In genomic region chr17:82280537-82280936, GRCh38 we compare ENCODE assay signal across 15 cellular contexts. TPM values are rescaled to one million over a fixed set of nuclear protein-coding genes. Genes with fewer than 3 reads are reported as not detected.
A peak's percentile ranks its signal among the peaks of the same experiment; 100 is the strongest.
DNase-seq lines count a peak whose midpoint lies in the region; ATAC-seq and TF ChIP-seq lines count a peak whose summit lies in the region.
"Had no signal": no experiment of that assay in that cellular context is flagged by ENCODE, and none has a peak within 500 bp of the region (broad histone marks: within the 10 kb centered on the region; RNA-seq: fewer than 3 reads in every experiment).

No MANE protein-coding gene starts in this region.

- no peaks in the 10 kb centered on the region for H3K9me2 ChIP-seq in PC-9 (ENCODE audit: insufficient read depth)

- H4K8ac ChIP-seq in neuronal stem cell (ENCODE audit: low read depth, low read length) = no peak overlapping the region
- H4K8ac ChIP-seq in H9 (replicated peaks; ENCODE audit: insufficient read length, low read depth, low read length) = no peak overlapping the region

- no peak overlapping the region for H3K4me3 ChIP-seq in ACC112 (ENCODE audit: low read depth, low read length)
- no peak overlapping the region for H3K4me3 ChIP-seq in PC-9
- no peak overlapping the region for H3K4me3 ChIP-seq in neuronal stem cell (ENCODE audit: low read length in 2 of 2)
- H3K4me3 ChIP-seq: BLaER1 treated with 17β-estradiol and CSF1 and Interleukin-3, amounts not matched to agents 10 nM and 100 nM had no signal

- H3T11ph ChIP-seq in H9 (ENCODE audit: low read length) = no peak overlapping the region

- H3K36me3 ChIP-seq in ACC112 (ENCODE audit: insufficient read depth, low read length) = no peaks in the 10 kb centered on the region
- H3K36me3 ChIP-seq in PC-9 (ENCODE audit: low read depth) = no peaks in the 10 kb centered on the region
- H3K36me3 ChIP-seq in neuronal stem cell (replicated peaks in 1 of 2; ENCODE audit: control insufficient read depth in 2 of 2, insufficient read depth in 2 of 2, low read length in 2 of 2) = peaks cover 0 to 3% of the 10 kb centered on the region in 2 donors
- H3K36me3 ChIP-seq: BLaER1 treated with 17β-estradiol and CSF1 and Interleukin-3, amounts not matched to agents 10 nM and 100 nM had no signal

- POLR2A ChIA-PET in PC-9 (lab: Charles Lee; ENCODE audit: unreplicated experiment) = no interaction called here

- DNase-seq in PC-9 = no peak
- DNase-seq in effector memory CD8-positive, alpha-beta T cell = no peak
- DNase-seq in neuronal stem cell (ENCODE audit: low spot score) = no peak
- DNase-seq in substantia nigra (lab: John Stamatoyannopoulos, UW) = no peak
- no peak for DNase-seq in H9
- DNase-seq in activated T-cell treated with anti-CD3 and anti-CD28 coated beads, Interleukin-2, amount 50 U/mL, for 72 hours = no peak
- DNase-seq: CD8-positive, alpha-beta T cell; NCI-H1105 treated with DMSO at 0.1 percent for 48 hours; NCI-H1694; NCI-H2081 treated with DMSO at 0.1 percent for 48 hours; NCI-H446 treated with DMSO at 0.1 percent for 48 hours; SIG-M5 had no signal

- H3K14ac ChIP-seq in neuronal stem cell (ENCODE audit: low read length) (no peak overlapping the region), H9 (ENCODE audit: insufficient read depth, low read length) (no peak overlapping the region)

- no peak overlapping the region for H2BK120ac ChIP-seq in neuronal stem cell (ENCODE audit: low read depth, low read length)
- H2BK120ac ChIP-seq in H9 (ENCODE audit: low read depth, low read length, poor library complexity, severe bottlenecking) = no peak overlapping the region

- H3K56ac ChIP-seq in H9 (ENCODE audit: insufficient read length, low read depth, low read length) = no peak overlapping the region

- peak overlapping the region in 1 of 2 donors; percentile 44 for H3K27ac Mint-ChIP-seq in effector memory CD8-positive, alpha-beta T cell
- H3K27ac Mint-ChIP-seq in H9 = no peak overlapping the region
- H3K27ac Mint-ChIP-seq in activated T-cell treated with anti-CD3 and anti-CD28 coated beads, Interleukin-2, amount 50 U/mL, for 72 hours = no peak overlapping the region
- H3K27ac Mint-ChIP-seq: CD8-positive, alpha-beta T cell had no signal

- WGBS in neuronal stem cell (ENCODE audit: extremely low coverage in 2 of 2, insufficient read length in 2 of 2, insufficient replicate concordance in 1 of 2), 2 donors = no CpG with 5 or more reads among the region's 8 CpGs
- WGBS in H9 (ENCODE audit: extremely low coverage, insufficient read length, low lambda C conversion rate) = no CpG with 5 or more reads among the region's 8 CpGs

- no peaks in the 10 kb centered on the region for H3K9me3 Mint-ChIP-seq in effector memory CD8-positive, alpha-beta T cell
- peaks cover 0 to 5% of the 10 kb centered on the region in 2 experiments; a peak in 3 of 5 replicates for H3K9me3 Mint-ChIP-seq in H9
- H3K9me3 Mint-ChIP-seq in activated T-cell treated with anti-CD3 and anti-CD28 coated beads, Interleukin-2, amount 50 U/mL, for 72 hours = no peaks in the 10 kb centered on the region
- H3K9me3 Mint-ChIP-seq: CD8-positive, alpha-beta T cell had no signal

- H2BK15ac ChIP-seq in neuronal stem cell (ENCODE audit: low read length) (no peak overlapping the region), H9 (ENCODE audit: low read depth, low read length) (no peak overlapping the region)

- H2AFZ ChIP-seq in ACC112 (ENCODE audit: low read length, unreplicated experiment) (no peak overlapping the region), PC-9 (no peak overlapping the region), neuronal stem cell (ENCODE audit: low read length) (peak overlapping the region; percentile 22), H9 (ENCODE audit: low read length) (no peak overlapping the region)

- no peak overlapping the region for H4K91ac ChIP-seq in neuronal stem cell (ENCODE audit: low read depth, low read length, poor library complexity)
- no peak overlapping the region for H4K91ac ChIP-seq in H9 (ENCODE audit: insufficient read length, low read depth, low read length)

- no peaks in the 10 kb centered on the region for H3K9me3 ChIP-seq in PC-9 (ENCODE audit: insufficient read depth, low read depth)
- peaks cover 0 to 3% of the 10 kb centered on the region in 2 donors for H3K9me3 ChIP-seq in neuronal stem cell (replicated peaks in 1 of 2; ENCODE audit: control insufficient read depth in 2 of 2, insufficient read depth in 1 of 2, low read depth in 1 of 2, low read length in 2 of 2)
- no peaks in the 10 kb centered on the region for H3K9me3 ChIP-seq in H9 (ENCODE audit: control insufficient read depth, low read depth, low read length)
- H3K9me3 ChIP-seq: BLaER1 treated with 17β-estradiol and CSF1 and Interleukin-3, amounts not matched to agents 10 nM and 100 nM had no signal

- no TSS peak for BruUV-seq in PC-9 (replicated peaks; lab: Mats Ljungman, UMichigan)

- H3K27me3 ChIP-seq in ACC112 (ENCODE audit: insufficient read depth, low read length) (no peaks in the 10 kb centered on the region), PC-9 (ENCODE audit: insufficient read depth, low read depth) (no peaks in the 10 kb centered on the region), neuronal stem cell (ENCODE audit: control insufficient read depth in 3 of 3, insufficient read depth in 3 of 3, low read depth in 1 of 3, low read length in 3 of 3) (no peaks in the 10 kb centered on the region), H9 (ENCODE audit: insufficient read depth, low read length) (no peaks in the 10 kb centered on the region)
- H3K27me3 ChIP-seq: BLaER1 treated with 17β-estradiol and CSF1 and Interleukin-3, amounts not matched to agents 10 nM and 100 nM had no signal

- H3K23ac ChIP-seq in neuronal stem cell (ENCODE audit: low read depth, low read length, poor library complexity) = no peak overlapping the region
- H3K23ac ChIP-seq in H9 (ENCODE audit: insufficient read length, low read depth, low read length) = no peak overlapping the region

- H3K4me1 ChIP-seq in ACC112 (ENCODE audit: control insufficient read depth, insufficient read depth, low read length, unreplicated experiment) = peaks cover 32% of the 10 kb centered on the region
- H3K4me1 ChIP-seq in PC-9 (replicated peaks; ENCODE audit: insufficient read depth) = peaks cover 52% of the 10 kb centered on the region
- peaks cover 12 to 18% of the 10 kb centered on the region in 2 donors for H3K4me1 ChIP-seq in neuronal stem cell (ENCODE audit: control insufficient read depth in 2 of 2, insufficient read depth in 1 of 2, low read depth in 1 of 2, low read length in 2 of 2)
- H3K4me1 ChIP-seq in H9 (ENCODE audit: insufficient read depth, low read length) = peaks cover 3% of the 10 kb centered on the region; the same call in 1 of the 2 replicates

- H3K4me1 Mint-ChIP-seq in effector memory CD8-positive, alpha-beta T cell (ENCODE audit: low read depth in 2 of 2) = peaks cover 22% of the 10 kb centered on the region in 2 donors
- H3K4me1 Mint-ChIP-seq in H9 = peaks cover 23 to 42% of the 10 kb centered on the region in 2 experiments
- H3K4me1 Mint-ChIP-seq in activated T-cell treated with anti-CD3 and anti-CD28 coated beads, Interleukin-2, amount 50 U/mL, for 72 hours (ENCODE audit: low read depth) = peaks cover 27% of the 10 kb centered on the region

- H3K9ac ChIP-seq in neuronal stem cell (ENCODE audit: low read depth, low read length, poor library complexity) = no peak overlapping the region
- no peak overlapping the region for H3K9ac ChIP-seq in H9 (ENCODE audit: extremely low read depth, insufficient read length, low read length)
- H3K9ac ChIP-seq: BLaER1 treated with 17β-estradiol and CSF1 and Interleukin-3, amounts not matched to agents 10 nM and 100 nM had no signal

- H3K18ac ChIP-seq in neuronal stem cell (ENCODE audit: low read length) (no peak overlapping the region), H9 (ENCODE audit: insufficient read length, low read depth, low read length) (no peak overlapping the region)

- peaks cover 4% of the 10 kb centered on the region for H3K36me3 Mint-ChIP-seq in effector memory CD8-positive, alpha-beta T cell (ENCODE audit: insufficient read depth)
- no peaks in the 10 kb centered on the region for H3K36me3 Mint-ChIP-seq in H9 (ENCODE audit: insufficient read depth in 1 of 3, low read depth in 3 of 3)
- H3K36me3 Mint-ChIP-seq in activated T-cell treated with anti-CD3 and anti-CD28 coated beads, Interleukin-2, amount 50 U/mL, for 72 hours (ENCODE audit: insufficient read depth in 2 of 2) = no peaks in the 10 kb centered on the region
- H3K36me3 Mint-ChIP-seq: CD8-positive, alpha-beta T cell had no signal

- H3K27ac ChIP-seq in ACC112 (ENCODE audit: low read depth, low read length) = 0 out of 2 replicates have a peak overlapping the region, but pooled peaks have one; percentile 21
- H3K27ac ChIP-seq in PC-9 = 0 out of 2 replicates have a peak overlapping the region, but pooled peaks have one; percentile 23
- no peak overlapping the region for H3K27ac ChIP-seq in neuronal stem cell (replicated peaks; ENCODE audit: low read length)
- H3K27ac ChIP-seq in substantia nigra (ENCODE audit: low read depth, low read length, poor library complexity, severe bottlenecking) = no peak overlapping the region
- H3K27ac ChIP-seq in H9 (ENCODE audit: insufficient read length, low read depth, low read length) = no peak overlapping the region
- H3K27ac ChIP-seq: BLaER1 treated with 17β-estradiol and CSF1 and Interleukin-3, amounts not matched to agents 10 nM and 100 nM had no signal

- peak overlapping the region; percentile 50 to 56 for H3K4me3 Mint-ChIP-seq in effector memory CD8-positive, alpha-beta T cell
- H3K4me3 Mint-ChIP-seq in H9 = no peak overlapping the region
- no peak overlapping the region for H3K4me3 Mint-ChIP-seq in activated T-cell treated with anti-CD3 and anti-CD28 coated beads, Interleukin-2, amount 50 U/mL, for 72 hours
- H3K4me3 Mint-ChIP-seq: CD8-positive, alpha-beta T cell had no signal

- H3F3A ChIP-seq in PC-9 (ENCODE audit: insufficient read depth, low read depth) = peaks cover 40% of the 10 kb centered on the region

- H2AK5ac ChIP-seq in neuronal stem cell (ENCODE audit: low read depth, low read length) (no peak overlapping the region), H9 (ENCODE audit: insufficient read length, low read length) (no peak overlapping the region)

- H2BK12ac ChIP-seq in neuronal stem cell (ENCODE audit: low read length) (no peak overlapping the region), H9 (ENCODE audit: insufficient read length, low read depth, low read length) (no peak overlapping the region)

- TF ChIP-seq CTCF in PC-9 (conservative IDR thresholded peaks at IDR 0.05) = no peak
- no peak for TF ChIP-seq CTCF in H9 (conservative IDR thresholded peaks at IDR 0.05)

- no peak for ATAC-seq in effector memory CD8-positive, alpha-beta T cell (replicated peaks)
- no peak for ATAC-seq in HG02610 (IDR thresholded peaks at IDR 0.05; ENCODE audit: unreplicated experiment)
- ATAC-seq in activated T-cell treated with anti-CD3 and anti-CD28 coated beads, Interleukin-2, amount 50 U/mL, for 72 hours (replicated peaks in 1 of 2) = no peak
- ATAC-seq: CD8-positive, alpha-beta T cell had no signal

- CTCF ChIA-PET in PC-9 (lab: Charles Lee) = no interaction called here

- H3K4me2 ChIP-seq in PC-9 = no peak overlapping the region; the same call in 1 of the 2 replicates
- no peak overlapping the region for H3K4me2 ChIP-seq in neuronal stem cell (ENCODE audit: insufficient read depth, low read length, poor library complexity, severe bottlenecking)
- H3K4me2 ChIP-seq in H9 (ENCODE audit: insufficient read depth, insufficient read length, low read length) = no peak overlapping the region

- H4K20me1 ChIP-seq in PC-9 (ENCODE audit: insufficient read depth) (no peaks in the 10 kb centered on the region), H9 (ENCODE audit: control insufficient read depth, insufficient read depth, insufficient read length) (peaks cover 4% of the 10 kb centered on the region)
- H4K20me1 ChIP-seq: BLaER1 treated with 17β-estradiol and CSF1 and Interleukin-3, amounts not matched to agents 10 nM and 100 nM had no signal

- H2BK20ac ChIP-seq in H9 (ENCODE audit: low read depth, low read length, poor library complexity, severe bottlenecking) = no peak overlapping the region

- no peaks in the 10 kb centered on the region for H3K27me3 Mint-ChIP-seq in effector memory CD8-positive, alpha-beta T cell
- H3K27me3 Mint-ChIP-seq in H9 (ENCODE audit: low read depth) = peaks cover 11% of the 10 kb centered on the region
- H3K27me3 Mint-ChIP-seq in activated T-cell treated with anti-CD3 and anti-CD28 coated beads, Interleukin-2, amount 50 U/mL, for 72 hours (ENCODE audit: low read depth) = no peaks in the 10 kb centered on the region

- intact Hi-C loops in PC-9 (cut with micrococcal nuclease; ENCODE audit: unreplicated experiment) = loop anchor here (10.0 kb wide), 1 partner anchor 54 kb away; the partner anchor contains the start of gene SECTM1

- no peaks in the 10 kb centered on the region for H3K23me2 ChIP-seq in H9 (ENCODE audit: insufficient read length, low read depth, low read length, poor library complexity, severe bottlenecking)

- H3K79me2 ChIP-seq in ACC112 (ENCODE audit: control insufficient read depth, insufficient read depth, low read length, unreplicated experiment) (no peaks in the 10 kb centered on the region), PC-9 (ENCODE audit: low read depth) (no peaks in the 10 kb centered on the region), H9 (ENCODE audit: insufficient read depth, low read length) (no peaks in the 10 kb centered on the region)

- no peak overlapping the region for H2BK5ac ChIP-seq in neuronal stem cell (ENCODE audit: low read length)
- no peak overlapping the region for H2BK5ac ChIP-seq in H9 (ENCODE audit: insufficient read length, low read length)

- H4K5ac ChIP-seq in H9 (ENCODE audit: insufficient read length, low read depth, low read length) = no peak overlapping the region

- H3K4ac ChIP-seq in neuronal stem cell (ENCODE audit: low read length) (no peak overlapping the region), H9 (ENCODE audit: low read depth, low read length) (no peak overlapping the region)

- H3K79me1 ChIP-seq in neuronal stem cell (ENCODE audit: low read depth, low read length) = peaks cover 2% of the 10 kb centered on the region
- no peaks in the 10 kb centered on the region for H3K79me1 ChIP-seq in H9 (ENCODE audit: insufficient read depth, low read depth, low read length, poor library complexity, severe bottlenecking)

RNA-seq across cellular contexts. Expression of gene CSNK1D, which starts 7.0 kb away (rescaled TPM):
- total RNA-seq in PC-9 (2021) = 151 and 181 TPM in 2 replicates
- polyA plus RNA-seq in neuronal stem cell (2013, experiment 1 of 2) = 70.3 TPM
- 72.1 TPM for polyA plus RNA-seq in neuronal stem cell (2013, experiment 2 of 2)
- 137 and 144 TPM in 2 replicates for total RNA-seq in H9 (2021)
- total RNA-seq in activated T-cell treated with anti-CD3 and anti-CD28 coated beads, Interleukin-2, amount 50 U/mL, for 72 hours = 100 to 1,000 TPM; 166 to 170 TPM

RNA-seq across cellular contexts. Expression of gene CD7, which starts 36.9 kb away (rescaled TPM):
- total RNA-seq in PC-9 (2021) (0.48 and 0.68 TPM in 2 replicates), H9 (2021) (0.22 and 0.35 TPM in 2 replicates)
- polyA plus RNA-seq in neuronal stem cell (2013, experiment 1 of 2) = 1.5 TPM
- 1.5 TPM for polyA plus RNA-seq in neuronal stem cell (2013, experiment 2 of 2)
- 1,000 to 10,000 TPM in 1 of 2 donors, 100 to 1,000 TPM in 1; 845 to 1,007 TPM for total RNA-seq in activated T-cell treated with anti-CD3 and anti-CD28 coated beads, Interleukin-2, amount 50 U/mL, for 72 hours

RNA-seq across cellular contexts. Expression of gene SLC16A3, which starts 51.7 kb away (rescaled TPM):
- total RNA-seq in PC-9 (2021) = 157 and 198 TPM in 2 replicates
- 3.5 TPM for polyA plus RNA-seq in neuronal stem cell (2013, experiment 1 of 2)
- 3.2 TPM for polyA plus RNA-seq in neuronal stem cell (2013, experiment 2 of 2)
- total RNA-seq in H9 (2021) = 26.0 and 28.4 TPM in 2 replicates
- total RNA-seq in activated T-cell treated with anti-CD3 and anti-CD28 coated beads, Interleukin-2, amount 50 U/mL, for 72 hours = 10 to 100 TPM; 42.8 to 74.5 TPM

RNA-seq across cellular contexts. Expression of gene SECTM1, which starts 53.0 kb away (rescaled TPM):
- total RNA-seq in PC-9 (2021) (3.6 and 6.3 TPM in 2 replicates), H9 (2021) (0.28 and 0.70 TPM in 2 replicates)
- polyA plus RNA-seq in neuronal stem cell (2013, experiment 1 of 2) = 0.39 TPM
- 0.65 TPM for polyA plus RNA-seq in neuronal stem cell (2013, experiment 2 of 2)
- 10 to 100 TPM in 1 of 2 donors, 1 to 10 TPM in 1; 3.3 to 12.6 TPM for total RNA-seq in activated T-cell treated with anti-CD3 and anti-CD28 coated beads, Interleukin-2, amount 50 U/mL, for 72 hours

Comparison
In these comparisons a context has a peak if more than half of its experiments do, and no peak if none do; other contexts are left out.
1. H3K27ac ChIP-seq: peak in ACC112 (single experiment) and PC-9 (single experiment); none in neuronal stem cell (single experiment), substantia nigra (single experiment) and H9 (single experiment).
2. H3K4me3 Mint-ChIP-seq: peak in effector memory CD8-positive, alpha-beta T cell (2 of 2); none in H9 (0 of 2) and activated T-cell treated with anti-CD3 and anti-CD28 coated beads, Interleukin-2, amount 50 U/mL, for 72 hours (0 of 2).
3. RNA of gene CD7, which starts 36.9 kb away (total RNA-seq): 845 to 1,007 TPM in activated T-cell treated with anti-CD3 and anti-CD28 coated beads, Interleukin-2, amount 50 U/mL, for 72 hours; 0.48 to 0.68 TPM in PC-9 and 0.22 to 0.35 TPM in H9; every median in the first group is over 100 times any median in the second.